In the genomic region with DNA sequence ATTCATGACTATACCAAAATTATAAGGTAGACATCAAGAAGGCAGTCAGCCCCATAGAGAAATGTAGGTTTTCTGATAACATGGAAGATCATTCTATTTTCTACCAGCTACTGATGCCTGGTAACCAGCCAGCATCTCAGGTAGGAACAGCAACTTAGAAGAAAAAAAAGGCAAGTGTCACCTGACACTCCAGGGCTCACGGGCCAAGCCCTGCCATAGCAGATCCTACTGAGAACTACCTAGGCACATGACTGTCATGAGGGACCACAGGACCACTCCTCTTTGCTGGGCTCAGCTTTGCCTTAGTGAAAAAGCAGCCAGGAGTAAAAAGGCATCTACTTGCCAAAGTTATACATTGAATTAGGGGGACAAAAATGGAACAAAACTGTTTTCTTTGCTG, we compare ENCODE assay signal across 2 cellular contexts.
TF ChIP-seq lines count a peak whose summit lies in the region.

No MANE protein-coding gene starts in this region.

TF ChIP-seq in SK-N-SH, 30 proteins besides CTCF, POLR2A, EP300 and RAD21 (continued from another document):
- no peak for TF ChIP-seq RCOR1 (IDR thresholded peaks at IDR 0.05; ENCODE audit: low read length)
- TF ChIP-seq TAF1 (IDR thresholded peaks at IDR 0.05; ENCODE audit: borderline replicate concordance, low read depth, low read length), result no peak
- TF ChIP-seq, protein P1, sequence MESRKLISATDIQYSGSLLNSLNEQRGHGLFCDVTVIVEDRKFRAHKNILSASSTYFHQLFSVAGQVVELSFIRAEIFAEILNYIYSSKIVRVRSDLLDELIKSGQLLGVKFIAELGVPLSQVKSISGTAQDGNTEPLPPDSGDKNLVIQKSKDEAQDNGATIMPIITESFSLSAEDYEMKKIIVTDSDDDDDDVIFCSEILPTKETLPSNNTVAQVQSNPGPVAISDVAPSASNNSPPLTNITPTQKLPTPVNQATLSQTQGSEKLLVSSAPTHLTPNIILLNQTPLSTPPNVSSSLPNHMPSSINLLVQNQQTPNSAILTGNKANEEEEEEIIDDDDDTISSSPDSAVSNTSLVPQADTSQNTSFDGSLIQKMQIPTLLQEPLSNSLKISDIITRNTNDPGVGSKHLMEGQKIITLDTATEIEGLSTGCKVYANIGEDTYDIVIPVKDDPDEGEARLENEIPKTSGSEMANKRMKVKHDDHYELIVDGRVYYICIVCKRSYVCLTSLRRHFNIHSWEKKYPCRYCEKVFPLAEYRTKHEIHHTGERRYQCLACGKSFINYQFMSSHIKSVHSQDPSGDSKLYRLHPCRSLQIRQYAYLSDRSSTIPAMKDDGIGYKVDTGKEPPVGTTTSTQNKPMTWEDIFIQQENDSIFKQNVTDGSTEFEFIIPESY (IDR thresholded peaks at IDR 0.05; ENCODE audit: borderline replicate concordance, low read depth), result no peak
- TF ChIP-seq MXI1 (IDR thresholded peaks at IDR 0.05; ENCODE audit: low read depth, low read length), result no peak
- TF ChIP-seq POLR2AphosphoS5 (IDR thresholded peaks at IDR 0.05; ENCODE audit: low read depth, low read length), result no peak
- TF ChIP-seq, protein P2, sequence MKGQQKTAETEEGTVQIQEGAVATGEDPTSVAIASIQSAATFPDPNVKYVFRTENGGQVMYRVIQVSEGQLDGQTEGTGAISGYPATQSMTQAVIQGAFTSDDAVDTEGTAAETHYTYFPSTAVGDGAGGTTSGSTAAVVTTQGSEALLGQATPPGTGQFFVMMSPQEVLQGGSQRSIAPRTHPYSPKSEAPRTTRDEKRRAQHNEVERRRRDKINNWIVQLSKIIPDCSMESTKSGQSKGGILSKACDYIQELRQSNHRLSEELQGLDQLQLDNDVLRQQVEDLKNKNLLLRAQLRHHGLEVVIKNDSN (IDR thresholded peaks at IDR 0.05; ENCODE audit: borderline replicate concordance, low read depth), result no peak
- TF ChIP-seq NRF1 (IDR thresholded peaks at IDR 0.05; ENCODE audit: low read depth, low read length), result no peak
- no peak for TF ChIP-seq EZH2phosphoT487 (IDR thresholded peaks at IDR 0.05; ENCODE audit: borderline replicate concordance, low read depth)
- TF ChIP-seq SIN3A (IDR thresholded peaks at IDR 0.05; ENCODE audit: borderline replicate concordance, low read depth, low read length), result no peak
- no peak for TF ChIP-seq SMC3 (IDR thresholded peaks at IDR 0.05; ENCODE audit: low read depth, low read length)
- no peak for TF ChIP-seq TEAD4 (IDR thresholded peaks at IDR 0.05; ENCODE audit: borderline replicate concordance, insufficient read depth)

TF ChIP-seq in SK-N-SH treated with all-trans-retinoic acid at 6 μM for 48 hours, 23 proteins besides CTCF, POLR2A, EP300 and RAD21 (continued from another document):
- no peak for TF ChIP-seq RARB (CRISPR knock-in tag; IDR thresholded peaks at IDR 0.05)
- TF ChIP-seq TCF4 (CRISPR knock-in tag; IDR thresholded peaks at IDR 0.05; ENCODE audit: borderline replicate concordance), result no peak
- no peak for TF ChIP-seq ZNF70 (CRISPR knock-in tag; IDR thresholded peaks at IDR 0.05)
- TF ChIP-seq, protein P3, sequence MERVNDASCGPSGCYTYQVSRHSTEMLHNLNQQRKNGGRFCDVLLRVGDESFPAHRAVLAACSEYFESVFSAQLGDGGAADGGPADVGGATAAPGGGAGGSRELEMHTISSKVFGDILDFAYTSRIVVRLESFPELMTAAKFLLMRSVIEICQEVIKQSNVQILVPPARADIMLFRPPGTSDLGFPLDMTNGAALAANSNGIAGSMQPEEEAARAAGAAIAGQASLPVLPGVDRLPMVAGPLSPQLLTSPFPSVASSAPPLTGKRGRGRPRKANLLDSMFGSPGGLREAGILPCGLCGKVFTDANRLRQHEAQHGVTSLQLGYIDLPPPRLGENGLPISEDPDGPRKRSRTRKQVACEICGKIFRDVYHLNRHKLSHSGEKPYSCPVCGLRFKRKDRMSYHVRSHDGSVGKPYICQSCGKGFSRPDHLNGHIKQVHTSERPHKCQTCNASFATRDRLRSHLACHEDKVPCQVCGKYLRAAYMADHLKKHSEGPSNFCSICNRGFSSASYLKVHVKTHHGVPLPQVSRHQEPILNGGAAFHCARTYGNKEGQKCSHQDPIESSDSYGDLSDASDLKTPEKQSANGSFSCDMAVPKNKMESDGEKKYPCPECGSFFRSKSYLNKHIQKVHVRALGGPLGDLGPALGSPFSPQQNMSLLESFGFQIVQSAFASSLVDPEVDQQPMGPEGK (CRISPR knock-in tag; IDR thresholded peaks at IDR 0.05; ENCODE audit: borderline replicate concordance), result no peak
- TF ChIP-seq ZNF8 (CRISPR knock-in tag; IDR thresholded peaks at IDR 0.05), result no peak
- no peak for TF ChIP-seq PPARA (CRISPR knock-in tag; IDR thresholded peaks at IDR 0.05; ENCODE audit: borderline replicate concordance)
- no peak for TF ChIP-seq SNAI2 (CRISPR knock-in tag; IDR thresholded peaks at IDR 0.05)
- TF ChIP-seq ZC3H10 (CRISPR knock-in tag; IDR thresholded peaks at IDR 0.05), result no peak
- no peak for TF ChIP-seq BACH2 (CRISPR knock-in tag; IDR thresholded peaks at IDR 0.05; ENCODE audit: borderline replicate concordance)
- no peak for TF ChIP-seq ZFP30 (CRISPR knock-in tag; IDR thresholded peaks at IDR 0.05)
- no peak for TF ChIP-seq TOX (CRISPR knock-in tag; IDR thresholded peaks at IDR 0.05; ENCODE audit: borderline replicate concordance)
- TF ChIP-seq ESRRG (CRISPR knock-in tag; IDR thresholded peaks at IDR 0.05), result no peak
- no peak for TF ChIP-seq ARNTL (CRISPR knock-in tag; IDR thresholded peaks at IDR 0.05; ENCODE audit: borderline replicate concordance, low read depth)
- no peak for TF ChIP-seq ZNF565 (CRISPR knock-in tag; conservative IDR thresholded peaks at IDR 0.05; ENCODE audit: low read depth)
- TF ChIP-seq, protein P4, sequence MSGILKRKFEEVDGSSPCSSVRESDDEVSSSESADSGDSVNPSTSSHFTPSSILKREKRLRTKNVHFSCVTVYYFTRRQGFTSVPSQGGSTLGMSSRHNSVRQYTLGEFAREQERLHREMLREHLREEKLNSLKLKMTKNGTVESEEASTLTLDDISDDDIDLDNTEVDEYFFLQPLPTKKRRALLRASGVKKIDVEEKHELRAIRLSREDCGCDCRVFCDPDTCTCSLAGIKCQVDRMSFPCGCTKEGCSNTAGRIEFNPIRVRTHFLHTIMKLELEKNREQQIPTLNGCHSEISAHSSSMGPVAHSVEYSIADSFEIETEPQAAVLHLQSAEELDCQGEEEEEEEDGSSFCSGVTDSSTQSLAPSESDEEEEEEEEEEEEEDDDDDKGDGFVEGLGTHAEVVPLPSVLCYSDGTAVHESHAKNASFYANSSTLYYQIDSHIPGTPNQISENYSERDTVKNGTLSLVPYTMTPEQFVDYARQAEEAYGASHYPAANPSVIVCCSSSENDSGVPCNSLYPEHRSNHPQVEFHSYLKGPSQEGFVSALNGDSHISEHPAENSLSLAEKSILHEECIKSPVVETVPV (CRISPR knock-in tag; IDR thresholded peaks at IDR 0.05), result no peak
- no peak for TF ChIP-seq GLIS3 (CRISPR knock-in tag; IDR thresholded peaks at IDR 0.05)
- TF ChIP-seq OSR1 (CRISPR knock-in tag; IDR thresholded peaks at IDR 0.05), result no peak
- no peak for TF ChIP-seq ISL1 (CRISPR knock-in tag; IDR thresholded peaks at IDR 0.05)
- no peak for TF ChIP-seq CSDC2 (CRISPR knock-in tag; IDR thresholded peaks at IDR 0.05)
